ENCODE assay signal across 8 cellular contexts in genomic region chr13:28820099-28821051, GRCh38. TPM values are rescaled to one million over a fixed set of nuclear protein-coding genes. Genes with fewer than 3 reads are reported as not detected.
A peak's percentile ranks its signal among the peaks of the same experiment; 100 is the strongest.
DNase-seq lines count a peak whose midpoint lies in the region; ATAC-seq and TF ChIP-seq lines count a peak whose summit lies in the region.

Gene MTUS2, plus strand, starts transcription at chr13:28820339.

- TF ChIP-seq CTCF in BE2C (IDR thresholded peaks at IDR 0.05; ENCODE audit: low read depth, low read length) = no peak
- no peak for TF ChIP-seq CTCF in MCF 10A (IDR thresholded peaks at IDR 0.05; ENCODE audit: unreplicated experiment)

- H3K9me3 Mint-ChIP-seq in MCF 10A (ENCODE audit: unreplicated experiment) = no peaks in the 10 kb centered on the region
- no peaks in the 10 kb centered on the region for H3K9me3 Mint-ChIP-seq in stimulated activated effector memory CD8-positive, alpha-beta T cell treated with anti-CD3 and anti-CD28 coated beads, Interleukin-12 subunit alpha, Interleukin-12 subunit beta, amount 100 ng/mL, for 72 hours

- H3K4me3 ChIP-seq in BE2C (ENCODE audit: low read depth, low read length) = peak within 1 kb of the TSS; percentile 29

- CTCF ChIA-PET in MCF 10A (lab: Yijun Ruan, JAX) = interaction anchor here (0.6 to 1.9 kb wide), 9 partner anchors 16 to 585 kb away, joined by 3 to 10 read pairs (median 4); no protein-coding TSS in a partner anchor

- H3K36me3 ChIP-seq in BE2C = no peaks in the 10 kb centered on the region

- H3K27me3 ChIP-seq in BE2C = peaks cover 59% of the 10 kb centered on the region

- peak; percentile 45 for ATAC-seq in GM21390 (IDR thresholded peaks at IDR 0.05; ENCODE audit: unreplicated experiment)
- ATAC-seq in left colon = peak; percentile 28
- ATAC-seq in stimulated activated effector memory CD8-positive, alpha-beta T cell treated with anti-CD3 and anti-CD28 coated beads, Interleukin-12 subunit alpha, Interleukin-12 subunit beta, amount 100 ng/mL, for 72 hours = peak; percentile 42

- DNase-seq in BE2C (no peak), NCI-H69 (lab: John Stamatoyannopoulos, UW) (peak; percentile 9), MCF 10A (ENCODE audit: unreplicated experiment) (no peak), left colon (peak in 1 of 2 donors; percentile 10), NCI-H1436 treated with DMSO at 0.1 percent for 48 hours (lab: John Stamatoyannopoulos, UW) (no peak), NCI-H2107 treated with DMSO at 0.1 percent for 48 hours (lab: John Stamatoyannopoulos, UW; ENCODE audit: unreplicated experiment) (no peak)
- no peak for DNase-seq in stimulated activated effector memory CD8-positive, alpha-beta T cell treated with anti-CD3 and anti-CD28 coated beads, Interleukin-12 subunit alpha, Interleukin-12 subunit beta, amount 100 ng/mL, for 72 hours (ENCODE audit: low spot score in 2 of 2)

- no peaks in the 10 kb centered on the region for H3K36me3 Mint-ChIP-seq in MCF 10A (ENCODE audit: insufficient read depth, unreplicated experiment)
- H3K36me3 Mint-ChIP-seq in stimulated activated effector memory CD8-positive, alpha-beta T cell treated with anti-CD3 and anti-CD28 coated beads, Interleukin-12 subunit alpha, Interleukin-12 subunit beta, amount 100 ng/mL, for 72 hours = no peaks in the 10 kb centered on the region

- H3K27me3 Mint-ChIP-seq in MCF 10A (ENCODE audit: insufficient read depth, unreplicated experiment) = peaks cover 33% of the 10 kb centered on the region

- POLR2A ChIA-PET in MCF 10A (lab: Yijun Ruan, JAX) = interaction anchor here (0.7 kb wide), 1 partner anchor 9 kb away, joined by 6 read pairs; no protein-coding TSS in a partner anchor

- intact Hi-C loops in MCF 10A (cut with micrococcal nuclease) (no loop called here), left colon (cut with DNase I, micrococcal nuclease) (no loop called here)

- H3K4me1 Mint-ChIP-seq in MCF 10A (ENCODE audit: insufficient read depth, unreplicated experiment) = no peaks in the 10 kb centered on the region
- no peaks in the 10 kb centered on the region for H3K4me1 Mint-ChIP-seq in stimulated activated effector memory CD8-positive, alpha-beta T cell treated with anti-CD3 and anti-CD28 coated beads, Interleukin-12 subunit alpha, Interleukin-12 subunit beta, amount 100 ng/mL, for 72 hours

- H3K27ac Mint-ChIP-seq in MCF 10A (ENCODE audit: low read depth, unreplicated experiment) = no peak within 1 kb of the TSS
- H3K27ac Mint-ChIP-seq in stimulated activated effector memory CD8-positive, alpha-beta T cell treated with anti-CD3 and anti-CD28 coated beads, Interleukin-12 subunit alpha, Interleukin-12 subunit beta, amount 100 ng/mL, for 72 hours = no peak within 1 kb of the TSS

- H3K9me3 ChIP-seq in BE2C = no peaks in the 10 kb centered on the region

- peak within 1 kb of the TSS; percentile 51 for H3K4me3 Mint-ChIP-seq in MCF 10A (ENCODE audit: unreplicated experiment)
- peak within 1 kb of the TSS; percentile 38 for H3K4me3 Mint-ChIP-seq in stimulated activated effector memory CD8-positive, alpha-beta T cell treated with anti-CD3 and anti-CD28 coated beads, Interleukin-12 subunit alpha, Interleukin-12 subunit beta, amount 100 ng/mL, for 72 hours

- no TSS peak for BruUV-seq in MCF 10A (replicated peaks; lab: Mats Ljungman, UMichigan)

- no peaks in the 10 kb centered on the region for H3K4me1 ChIP-seq in BE2C

RNA-seq across cellular contexts. Expression of gene MTUS2, which starts in this region (rescaled TPM):
- polyA plus RNA-seq in BE2C (2012; ENCODE audit: insufficient read depth, insufficient read length, low read depth) = 0.85 TPM
- total RNA-seq in MCF 10A (2022) = not detected in 2 replicates
- under 1 TPM; 0.15 to 0.25 TPM for total RNA-seq in left colon

Comparison
In these comparisons a context has a peak if more than half of its experiments do, and no peak if none do; other contexts are left out.
1. Peak in ATAC-seq in left colon; RNA of the gene not detected or under 1 TPM.